8 cellular contexts compared by ENCODE assay signal in the genomic region with DNA sequence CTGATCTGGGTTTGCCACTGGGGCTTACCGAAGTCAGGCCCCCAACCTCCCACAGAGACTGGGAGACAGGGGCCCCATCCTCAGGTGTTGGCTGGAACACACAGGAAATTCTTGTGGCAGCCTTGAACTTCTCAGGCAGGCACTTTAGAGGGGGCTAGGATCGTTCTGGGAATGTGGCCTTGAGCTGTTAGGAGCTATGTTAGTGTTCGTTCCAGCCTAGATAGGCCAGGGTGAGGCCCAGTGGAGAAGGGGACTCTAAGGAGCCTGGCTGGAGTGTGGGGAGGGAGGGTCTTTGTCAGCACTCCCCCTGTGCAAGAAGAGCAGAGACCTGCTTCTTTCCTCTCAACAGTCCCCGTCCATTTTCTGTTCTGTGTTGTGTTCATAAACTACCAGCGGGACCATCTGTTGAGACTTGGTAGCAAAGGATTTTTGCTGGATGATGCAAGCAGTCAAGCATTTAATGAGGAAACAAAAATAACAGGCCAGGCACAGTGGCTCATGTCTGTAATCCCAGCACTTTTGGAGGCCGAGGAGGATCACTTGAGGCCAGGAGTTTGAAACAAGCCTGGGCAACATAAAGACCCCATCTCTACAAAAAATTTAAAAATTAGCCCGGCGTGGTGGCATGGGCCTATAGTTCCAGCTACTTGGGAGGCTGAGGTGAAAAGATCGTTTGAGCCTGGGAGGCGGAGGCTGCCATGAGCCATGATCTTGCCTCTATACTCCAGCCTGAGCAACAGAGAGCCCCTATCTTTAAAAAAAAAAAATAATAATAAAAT. TPM values are rescaled to one million over a fixed set of nuclear protein-coding genes. Genes with fewer than 3 reads are reported as not detected.
DNase-seq lines count a peak whose midpoint lies in the region; ATAC-seq and TF ChIP-seq lines count a peak whose summit lies in the region.

No MANE protein-coding gene starts in this region.

- H3K79me2 ChIP-seq in neural progenitor cell (ENCODE audit: low read depth): no peaks in the 10 kb centered on the region

- H3K4me1 ChIP-seq in esophagus (ENCODE audit: control insufficient read depth in 2 of 2, insufficient read depth in 2 of 2, low read length in 1 of 2) (peaks cover 0 to 17% of the 10 kb centered on the region in 2 donors), neural progenitor cell (peaks cover 12% of the 10 kb centered on the region)

- peaks cover 2% of the 10 kb centered on the region for H3K36me3 Mint-ChIP-seq in neural progenitor cell

- H3K4me3 ChIP-seq in AG09309 (ENCODE audit: control insufficient read depth, low read depth, low read length): peak overlapping the region; percentile 78
- peak overlapping the region; percentile 79 to 90 for H3K4me3 ChIP-seq in esophagus (ENCODE audit: low read depth in 1 of 2, low read length in 2 of 2)
- no peak overlapping the region for H3K4me3 ChIP-seq in neural progenitor cell
- no peak overlapping the region for H3K4me3 ChIP-seq in lower leg skin (ENCODE audit: low read depth, poor library complexity, severe bottlenecking)

- no peaks in the 10 kb centered on the region for H3K9me3 ChIP-seq in esophagus (ENCODE audit: control insufficient read depth in 2 of 2, insufficient read depth in 1 of 2, low read depth in 1 of 2, low read length in 1 of 2)
- no peaks in the 10 kb centered on the region for H3K9me3 ChIP-seq in neural progenitor cell (ENCODE audit: low read depth)

- TF ChIP-seq POLR2A in lower leg skin (IDR thresholded peaks at IDR 0.05): no peak

- intact Hi-C loops in lower leg skin (cut with DNase I; ENCODE audit: low total_unique reads): no loop called here

- TF ChIP-seq CTCF in AG09309 (IDR thresholded peaks at IDR 0.05; ENCODE audit: control insufficient read depth, insufficient read depth, low read depth, low read length, missing control alignments) (no peak), neural progenitor cell (IDR thresholded peaks at IDR 0.05) (no peak), lower leg skin (IDR thresholded peaks at IDR 0.05) (no peak)

- H3K27ac ChIP-seq in esophagus (ENCODE audit: low read depth in 2 of 2, low read length in 1 of 2) (peak overlapping the region; percentile 90 to 94), neural progenitor cell (no peak overlapping the region)

- H4K20me1 ChIP-seq in neural progenitor cell (ENCODE audit: low read depth): no peaks in the 10 kb centered on the region

- H3K27me3 ChIP-seq in esophagus (ENCODE audit: control insufficient read depth in 1 of 2, insufficient read depth in 2 of 2, low read length in 2 of 2) (no peaks in the 10 kb centered on the region), neural progenitor cell (peaks cover 8% of the 10 kb centered on the region)

- WGBS in esophagus, 2 donors: 42 to 43% methylated on average over 10 of the region's 10 CpGs
- WGBS in lower leg skin, 2 donors: 24 to 25% methylated on average over 10 of the region's 10 CpGs

- peaks cover 28% of the 10 kb centered on the region for H3K4me1 Mint-ChIP-seq in neural progenitor cell

- H3K9me3 Mint-ChIP-seq in neural progenitor cell: peaks cover 7% of the 10 kb centered on the region

- peak overlapping the region; percentile 99 for H3K27ac Mint-ChIP-seq in neural progenitor cell

- no peak overlapping the region for H3K9ac ChIP-seq in neural progenitor cell

- peak; percentile 16 for ATAC-seq in HG02642 (IDR thresholded peaks at IDR 0.05; ENCODE audit: poor library complexity, unreplicated experiment)

- no peak overlapping the region for H2AFZ ChIP-seq in neural progenitor cell (replicated peaks)

- peaks cover 12% of the 10 kb centered on the region for H3K27me3 Mint-ChIP-seq in neural progenitor cell (ENCODE audit: insufficient read depth, low read depth)

- H3F3A ChIP-seq in neural progenitor cell (ENCODE audit: low read depth): peaks cover 6% of the 10 kb centered on the region

- no peaks in the 10 kb centered on the region for H3K36me3 ChIP-seq in esophagus (ENCODE audit: control insufficient read depth in 2 of 2, insufficient read depth in 2 of 2, low read length in 1 of 2)
- no peaks in the 10 kb centered on the region for H3K36me3 ChIP-seq in neural progenitor cell

- DNase-seq in AG09309 (ENCODE audit: low read depth) (peak; percentile 80), SW480 (ENCODE audit: low spot score) (peak; percentile 23), neural progenitor cell (ENCODE audit: low spot score) (peak; percentile 40), NCI-H2107 (lab: John Stamatoyannopoulos, UW) (no peak), lower leg skin (ENCODE audit: low spot score in 2 of 2) (no peak)
- no peak for DNase-seq in activated effector memory CD4-positive, alpha-beta T cell treated with Interleukin-2 at 50 U/mL for 16 hours

- peak overlapping the region; percentile 81 for H3K4me3 Mint-ChIP-seq in neural progenitor cell

- peak overlapping the region; percentile 19 for H3K4me2 ChIP-seq in neural progenitor cell

RNA-seq across cellular contexts. Expression of gene TXNRD2, which starts 1.5 kb away (rescaled TPM):
- 10 to 100 TPM in 1 of 2 donors, 1 to 10 TPM in 1; 9.6 to 20.6 TPM for polyA plus RNA-seq in esophagus
- total RNA-seq in neural progenitor cell (ENCODE audit: low replicate concordance) (0.19 and 3.1 TPM in 2 replicates), lower leg skin (10 to 100 TPM; 10.9 to 16.8 (median 15.2) TPM)

RNA-seq across cellular contexts. Expression of gene COMT, which starts 1.5 kb away (rescaled TPM):
- polyA plus RNA-seq in esophagus: 100 to 1,000 TPM; 178 to 218 TPM
- 1.1 and 1.3 TPM in 2 replicates for total RNA-seq in neural progenitor cell (ENCODE audit: low replicate concordance)
- total RNA-seq in lower leg skin: 100 to 1,000 TPM; 224 to 306 (median 272) TPM

Comparison
In these comparisons a context has a peak if more than half of its experiments do, and no peak if none do; other contexts are left out.
1. DNase-seq: peak in AG09309 (single experiment), SW480 (single experiment) and neural progenitor cell (single experiment); none in activated effector memory CD4-positive, alpha-beta T cell treated with Interleukin-2 at 50 U/mL for 16 hours (single experiment), NCI-H2107 (single experiment) and lower leg skin (0 of 2).
2. H3K4me3 ChIP-seq: peak in AG09309 (single experiment) and esophagus (2 of 2); none in neural progenitor cell (single experiment) and lower leg skin (single experiment).
3. RNA of gene COMT, which starts 1.5 kb away (total RNA-seq): 224 to 306 TPM in lower leg skin; 1.1 to 1.3 TPM in neural progenitor cell; every median in the first group is over 10 times any median in the second.